1 cellular context compared by ENCODE assay signal in genomic region chr11:87325490-87325872, GRCh38.
TF ChIP-seq lines count a peak whose summit lies in the region.

No MANE protein-coding gene starts in this region.

TF ChIP-seq in SK-N-SH treated with all-trans-retinoic acid at 6 μM for 48 hours, 23 proteins besides CTCF, POLR2A, EP300 and RAD21 (continued from another document):
- no peak for TF ChIP-seq CREB5 (CRISPR knock-in tag; IDR thresholded peaks at IDR 0.05; ENCODE audit: low read depth)
- TF ChIP-seq, protein P1, sequence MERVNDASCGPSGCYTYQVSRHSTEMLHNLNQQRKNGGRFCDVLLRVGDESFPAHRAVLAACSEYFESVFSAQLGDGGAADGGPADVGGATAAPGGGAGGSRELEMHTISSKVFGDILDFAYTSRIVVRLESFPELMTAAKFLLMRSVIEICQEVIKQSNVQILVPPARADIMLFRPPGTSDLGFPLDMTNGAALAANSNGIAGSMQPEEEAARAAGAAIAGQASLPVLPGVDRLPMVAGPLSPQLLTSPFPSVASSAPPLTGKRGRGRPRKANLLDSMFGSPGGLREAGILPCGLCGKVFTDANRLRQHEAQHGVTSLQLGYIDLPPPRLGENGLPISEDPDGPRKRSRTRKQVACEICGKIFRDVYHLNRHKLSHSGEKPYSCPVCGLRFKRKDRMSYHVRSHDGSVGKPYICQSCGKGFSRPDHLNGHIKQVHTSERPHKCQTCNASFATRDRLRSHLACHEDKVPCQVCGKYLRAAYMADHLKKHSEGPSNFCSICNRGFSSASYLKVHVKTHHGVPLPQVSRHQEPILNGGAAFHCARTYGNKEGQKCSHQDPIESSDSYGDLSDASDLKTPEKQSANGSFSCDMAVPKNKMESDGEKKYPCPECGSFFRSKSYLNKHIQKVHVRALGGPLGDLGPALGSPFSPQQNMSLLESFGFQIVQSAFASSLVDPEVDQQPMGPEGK (CRISPR knock-in tag; IDR thresholded peaks at IDR 0.05; ENCODE audit: borderline replicate concordance), result no peak
- TF ChIP-seq BACH2 (CRISPR knock-in tag; IDR thresholded peaks at IDR 0.05; ENCODE audit: borderline replicate concordance), result no peak
- no peak for TF ChIP-seq PPARA (CRISPR knock-in tag; IDR thresholded peaks at IDR 0.05; ENCODE audit: borderline replicate concordance)
- TF ChIP-seq, protein P2, sequence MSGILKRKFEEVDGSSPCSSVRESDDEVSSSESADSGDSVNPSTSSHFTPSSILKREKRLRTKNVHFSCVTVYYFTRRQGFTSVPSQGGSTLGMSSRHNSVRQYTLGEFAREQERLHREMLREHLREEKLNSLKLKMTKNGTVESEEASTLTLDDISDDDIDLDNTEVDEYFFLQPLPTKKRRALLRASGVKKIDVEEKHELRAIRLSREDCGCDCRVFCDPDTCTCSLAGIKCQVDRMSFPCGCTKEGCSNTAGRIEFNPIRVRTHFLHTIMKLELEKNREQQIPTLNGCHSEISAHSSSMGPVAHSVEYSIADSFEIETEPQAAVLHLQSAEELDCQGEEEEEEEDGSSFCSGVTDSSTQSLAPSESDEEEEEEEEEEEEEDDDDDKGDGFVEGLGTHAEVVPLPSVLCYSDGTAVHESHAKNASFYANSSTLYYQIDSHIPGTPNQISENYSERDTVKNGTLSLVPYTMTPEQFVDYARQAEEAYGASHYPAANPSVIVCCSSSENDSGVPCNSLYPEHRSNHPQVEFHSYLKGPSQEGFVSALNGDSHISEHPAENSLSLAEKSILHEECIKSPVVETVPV (CRISPR knock-in tag; IDR thresholded peaks at IDR 0.05), result no peak
- no peak for TF ChIP-seq ZFP30 (CRISPR knock-in tag; IDR thresholded peaks at IDR 0.05)
- no peak for TF ChIP-seq ZFP3 (CRISPR knock-in tag; IDR thresholded peaks at IDR 0.05)
